1 cellular context compared by ENCODE assay signal in genomic region chr12:55681142-55682077, GRCh38.
TF ChIP-seq lines count a peak whose summit lies in the region.

No MANE protein-coding gene starts in this region.

TF ChIP-seq in HepG2, 621 proteins besides CTCF, POLR2A, EP300 and RAD21 (continued from another document and continues in another):
- 0 out of 2 replicates have a peak, but pooled peaks have one; percentile 33 for TF ChIP-seq ZNF800 (CRISPR knock-in tag; IDR thresholded peaks at IDR 0.05)
- TF ChIP-seq ZBTB7B (CRISPR knock-in tag; IDR thresholded peaks at IDR 0.05) = peak; percentile 75; the same call in 1 of the 2 replicates
- TF ChIP-seq ZNF580 (CRISPR knock-in tag; IDR thresholded peaks at IDR 0.05; ENCODE audit: borderline replicate concordance, low read depth) = no peak
- TF ChIP-seq DMTF1 (CRISPR knock-in tag; IDR thresholded peaks at IDR 0.05) = no peak
- TF ChIP-seq SIX4 (CRISPR knock-in tag; IDR thresholded peaks at IDR 0.05) = no peak
- TF ChIP-seq NCOA5 (CRISPR knock-in tag; IDR thresholded peaks at IDR 0.05) = no peak
- TF ChIP-seq FOSL2 (CRISPR knock-in tag; IDR thresholded peaks at IDR 0.05) = peak; percentile 52
- no peak for TF ChIP-seq ZUFSP (CRISPR knock-in tag; IDR thresholded peaks at IDR 0.05; ENCODE audit: borderline replicate concordance)
- no peak for TF ChIP-seq ZNF33A (CRISPR knock-in tag; IDR thresholded peaks at IDR 0.05; ENCODE audit: borderline replicate concordance)
- TF ChIP-seq KDM5B (CRISPR knock-in tag; IDR thresholded peaks at IDR 0.05; ENCODE audit: borderline replicate concordance) = no peak; the same call in 1 of the 2 replicates
- peak; percentile 51; the same call in 1 of the 2 replicates for TF ChIP-seq SMAD3 (CRISPR knock-in tag; IDR thresholded peaks at IDR 0.05)
- no peak for TF ChIP-seq FOXJ3 (CRISPR knock-in tag; IDR thresholded peaks at IDR 0.05; ENCODE audit: borderline replicate concordance)
- TF ChIP-seq HIVEP1 (CRISPR knock-in tag; IDR thresholded peaks at IDR 0.05) = peak; percentile 51; the same call in 1 of the 2 replicates
- no peak for TF ChIP-seq SCMH1 (CRISPR knock-in tag; IDR thresholded peaks at IDR 0.05; ENCODE audit: borderline replicate concordance)
- peak; percentile 17; the same call in 1 of the 2 replicates for TF ChIP-seq BORCS8-MEF2B (CRISPR knock-in tag; IDR thresholded peaks at IDR 0.05)
- no peak for TF ChIP-seq IRF1 (CRISPR knock-in tag; IDR thresholded peaks at IDR 0.05; ENCODE audit: low read depth)
- TF ChIP-seq BCL6 (CRISPR knock-in tag; IDR thresholded peaks at IDR 0.05) = no peak
- TF ChIP-seq ARNT (IDR thresholded peaks at IDR 0.05) = no peak
- no peak for TF ChIP-seq TP53 (CRISPR knock-in tag; conservative IDR thresholded peaks at IDR 0.05)
- TF ChIP-seq ZNF18 (CRISPR knock-in tag; IDR thresholded peaks at IDR 0.05; ENCODE audit: insufficient replicate concordance) = no peak
- peak; percentile 59; the same call in 1 of the 2 replicates for TF ChIP-seq TARDBP (CRISPR knock-in tag; IDR thresholded peaks at IDR 0.05)
- TF ChIP-seq ASH2L (IDR thresholded peaks at IDR 0.05; ENCODE audit: insufficient read length, low read depth, low read length) = peak; percentile 49
- TF ChIP-seq HDAC2 (CRISPR knock-in tag; IDR thresholded peaks at IDR 0.05) = peak; percentile 84
- no peak for TF ChIP-seq ZSCAN12 (CRISPR knock-in tag; IDR thresholded peaks at IDR 0.05)
- TF ChIP-seq ADNP (CRISPR knock-in tag; IDR thresholded peaks at IDR 0.05) = no peak
- TF ChIP-seq ZNF275 (CRISPR knock-in tag; IDR thresholded peaks at IDR 0.05; ENCODE audit: borderline replicate concordance) = peak; percentile 52; the same call in 1 of the 2 replicates
- no peak for TF ChIP-seq HDAC6 (IDR thresholded peaks at IDR 0.05; ENCODE audit: low read depth, low read length)
- TF ChIP-seq SYNCRIP (IDR thresholded peaks at IDR 0.05; ENCODE audit: insufficient read depth, low read depth, low read length) = no peak
- TF ChIP-seq AGO1 (IDR thresholded peaks at IDR 0.05; ENCODE audit: low read depth, low read length, poor library complexity, severe bottlenecking) = no peak
- no peak for TF ChIP-seq POLR2AphosphoS2 (IDR thresholded peaks at IDR 0.05; ENCODE audit: low read depth, low read length)
- TF ChIP-seq MYPOP (CRISPR knock-in tag; IDR thresholded peaks at IDR 0.05) = peak; percentile 41; the same call in 1 of the 2 replicates
- TF ChIP-seq DBP (CRISPR knock-in tag; IDR thresholded peaks at IDR 0.05; ENCODE audit: not compliant biosample characterization) = no peak
- 0 out of 2 replicates have a peak, but pooled peaks have one; percentile 23 for TF ChIP-seq ZNF629 (CRISPR knock-in tag; conservative IDR thresholded peaks at IDR 0.05)
- TF ChIP-seq ZNF816 (CRISPR knock-in tag; IDR thresholded peaks at IDR 0.05; ENCODE audit: borderline replicate concordance) = peak; percentile 54; the same call in 1 of the 2 replicates
- no peak for TF ChIP-seq DNMT3B (CRISPR knock-in tag; conservative IDR thresholded peaks at IDR 0.05)
- TF ChIP-seq ZBTB20 (CRISPR knock-in tag; IDR thresholded peaks at IDR 0.05; ENCODE audit: borderline replicate concordance, low read depth) = 0 out of 2 replicates have a peak, but pooled peaks have one; percentile 21
- no peak for TF ChIP-seq IKZF1 (IDR thresholded peaks at IDR 0.05)
- TF ChIP-seq REPIN1 (CRISPR knock-in tag; IDR thresholded peaks at IDR 0.05; ENCODE audit: borderline replicate concordance, low read depth) = peak; percentile 40; the same call in 1 of the 2 replicates
- TF ChIP-seq SRSF4 (IDR thresholded peaks at IDR 0.05; ENCODE audit: low read depth, low read length, poor library complexity, severe bottlenecking) = no peak
- TF ChIP-seq SNAI1 (CRISPR knock-in tag; IDR thresholded peaks at IDR 0.05; ENCODE audit: borderline replicate concordance) = no peak
- no peak for TF ChIP-seq KAT2B (IDR thresholded peaks at IDR 0.05; ENCODE audit: borderline replicate concordance, low read depth, low read length)
- no peak; the same call in 1 of the 2 replicates for TF ChIP-seq SOX13 (IDR thresholded peaks at IDR 0.05)
- TF ChIP-seq SOX13 (CRISPR knock-in tag; conservative IDR thresholded peaks at IDR 0.05 in 1 of 2, IDR thresholded peaks at IDR 0.05 in 1 of 2) = peak in 1 of 2 experiments; percentile 31; a peak in 1 of 4 replicates
- peak; percentile 37; the same call in 1 of the 2 replicates for TF ChIP-seq KMT2B (CRISPR knock-in tag; IDR thresholded peaks at IDR 0.05)
- TF ChIP-seq ZSCAN5A (CRISPR knock-in tag; IDR thresholded peaks at IDR 0.05; ENCODE audit: borderline replicate concordance) = no peak
- TF ChIP-seq ATF7-NPFF (CRISPR knock-in tag; IDR thresholded peaks at IDR 0.05; ENCODE audit: low read depth) = 0 out of 2 replicates have a peak, but pooled peaks have one; percentile 33
- TF ChIP-seq CSRNP1 (CRISPR knock-in tag; IDR thresholded peaks at IDR 0.05) = no peak
- no peak for TF ChIP-seq ATF7 (IDR thresholded peaks at IDR 0.05)
- no peak for TF ChIP-seq ATF7 (CRISPR knock-in tag; IDR thresholded peaks at IDR 0.05)
- TF ChIP-seq CREM (IDR thresholded peaks at IDR 0.05) = no peak
- no peak for TF ChIP-seq CREM (CRISPR knock-in tag; IDR thresholded peaks at IDR 0.05)
- peak; percentile 78 for TF ChIP-seq DRAP1 (CRISPR knock-in tag; IDR thresholded peaks at IDR 0.05)
